ENCODE assay signal across 8 cellular contexts in the genomic region with DNA sequence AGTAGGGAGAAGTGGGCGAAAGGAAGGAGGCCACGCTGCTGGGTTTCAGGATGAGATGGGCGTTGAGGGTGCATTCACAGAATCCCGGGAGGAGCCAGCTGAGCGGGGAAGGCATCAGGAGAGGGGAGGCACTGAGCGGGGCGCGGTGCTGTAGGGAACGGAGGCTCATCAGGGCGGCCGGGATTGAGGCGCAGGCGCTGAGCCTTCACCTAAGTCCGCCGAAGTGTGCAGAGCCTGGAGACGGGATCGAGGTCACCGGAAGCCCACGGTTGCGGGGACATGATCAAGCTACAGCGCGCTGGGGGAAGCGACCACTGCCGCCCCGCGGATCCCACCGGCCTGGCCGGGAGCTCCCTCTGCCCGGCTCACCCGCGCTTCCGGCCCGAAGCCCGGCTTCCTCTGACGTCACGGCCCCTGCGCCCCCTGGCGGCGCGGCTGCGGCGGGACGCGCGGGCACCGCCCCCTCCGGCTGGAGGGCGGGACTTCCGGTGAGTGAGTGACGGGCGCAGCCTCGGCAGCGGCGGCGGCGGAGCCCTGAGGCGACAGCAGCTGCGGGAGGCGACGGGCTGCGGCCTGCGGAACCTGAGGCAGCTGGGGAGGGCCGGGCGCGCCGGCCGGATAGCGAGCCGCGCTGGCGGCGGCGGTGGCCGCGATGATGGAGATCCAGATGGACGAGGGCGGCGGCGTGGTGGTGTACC. TPM values are rescaled to one million over a fixed set of nuclear protein-coding genes. Genes with fewer than 3 reads are reported as not detected.
A peak's percentile ranks its signal among the peaks of the same experiment; 100 is the strongest.
DNase-seq lines count a peak whose midpoint lies in the region; FAIRE-seq and TF ChIP-seq lines count a peak whose summit lies in the region.

A gene with protein sequence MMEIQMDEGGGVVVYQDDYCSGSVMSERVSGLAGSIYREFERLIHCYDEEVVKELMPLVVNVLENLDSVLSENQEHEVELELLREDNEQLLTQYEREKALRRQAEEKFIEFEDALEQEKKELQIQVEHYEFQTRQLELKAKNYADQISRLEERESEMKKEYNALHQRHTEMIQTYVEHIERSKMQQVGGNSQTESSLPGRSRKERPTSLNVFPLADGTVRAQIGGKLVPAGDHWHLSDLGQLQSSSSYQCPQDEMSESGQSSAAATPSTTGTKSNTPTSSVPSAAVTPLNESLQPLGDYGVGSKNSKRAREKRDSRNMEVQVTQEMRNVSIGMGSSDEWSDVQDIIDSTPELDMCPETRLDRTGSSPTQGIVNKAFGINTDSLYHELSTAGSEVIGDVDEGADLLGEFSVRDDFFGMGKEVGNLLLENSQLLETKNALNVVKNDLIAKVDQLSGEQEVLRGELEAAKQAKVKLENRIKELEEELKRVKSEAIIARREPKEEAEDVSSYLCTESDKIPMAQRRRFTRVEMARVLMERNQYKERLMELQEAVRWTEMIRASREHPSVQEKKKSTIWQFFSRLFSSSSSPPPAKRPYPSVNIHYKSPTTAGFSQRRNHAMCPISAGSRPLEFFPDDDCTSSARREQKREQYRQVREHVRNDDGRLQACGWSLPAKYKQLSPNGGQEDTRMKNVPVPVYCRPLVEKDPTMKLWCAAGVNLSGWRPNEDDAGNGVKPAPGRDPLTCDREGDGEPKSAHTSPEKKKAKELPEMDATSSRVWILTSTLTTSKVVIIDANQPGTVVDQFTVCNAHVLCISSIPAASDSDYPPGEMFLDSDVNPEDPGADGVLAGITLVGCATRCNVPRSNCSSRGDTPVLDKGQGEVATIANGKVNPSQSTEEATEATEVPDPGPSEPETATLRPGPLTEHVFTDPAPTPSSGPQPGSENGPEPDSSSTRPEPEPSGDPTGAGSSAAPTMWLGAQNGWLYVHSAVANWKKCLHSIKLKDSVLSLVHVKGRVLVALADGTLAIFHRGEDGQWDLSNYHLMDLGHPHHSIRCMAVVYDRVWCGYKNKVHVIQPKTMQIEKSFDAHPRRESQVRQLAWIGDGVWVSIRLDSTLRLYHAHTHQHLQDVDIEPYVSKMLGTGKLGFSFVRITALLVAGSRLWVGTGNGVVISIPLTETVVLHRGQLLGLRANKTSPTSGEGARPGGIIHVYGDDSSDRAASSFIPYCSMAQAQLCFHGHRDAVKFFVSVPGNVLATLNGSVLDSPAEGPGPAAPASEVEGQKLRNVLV (N-terminal part only) (plus strand): TSS at position 508 of the 698 bp plus-strand sequence. CDS start 145 bp downstream, at position 653.

- H3K9me3 Mint-ChIP-seq in neural progenitor cell: no peaks in the 10 kb centered on the region

- peaks cover 14% of the 10 kb centered on the region for H3K36me3 Mint-ChIP-seq in neural progenitor cell

- peak within 1 kb of the TSS; percentile 98 for H3K4me2 ChIP-seq in neural progenitor cell

- no peak for FAIRE-seq in H54 (lab: Jason Lieb, UNC)

- H3K27ac Mint-ChIP-seq in neural progenitor cell: peak within 1 kb of the TSS; percentile 97

- H3K36me3 ChIP-seq in ES-I3 (ENCODE audit: insufficient read depth, low read length) (peaks cover 7% of the 10 kb centered on the region; the same call in 1 of the 2 replicates), neural progenitor cell (no peaks in the 10 kb centered on the region), stomach smooth muscle (ENCODE audit: control insufficient read depth in 2 of 2, insufficient read depth in 2 of 2, low read length in 2 of 2) (peaks cover 4 to 6% of the 10 kb centered on the region in 2 donors)

- peak within 1 kb of the TSS; percentile 71 for H2AFZ ChIP-seq in neural progenitor cell (replicated peaks)

- H3K9me3 ChIP-seq in ES-I3 (ENCODE audit: control insufficient read depth, insufficient read depth, low read length): no peaks in the 10 kb centered on the region
- no peaks in the 10 kb centered on the region for H3K9me3 ChIP-seq in neural progenitor cell (ENCODE audit: low read depth)
- H3K9me3 ChIP-seq in stomach smooth muscle (ENCODE audit: control insufficient read depth in 2 of 2, low read length in 2 of 2): no peaks in the 10 kb centered on the region

- peak within 1 kb of the TSS; percentile 98 for H3K4me3 Mint-ChIP-seq in neural progenitor cell

- peak; percentile 86 for TF ChIP-seq POLR2A in H54 (IDR thresholded peaks at IDR 0.05; ENCODE audit: low read depth, low read length)
- peak; percentile 99 for TF ChIP-seq POLR2A in Raji (IDR thresholded peaks at IDR 0.05; ENCODE audit: insufficient read depth, low read depth, low read length)

- peak; percentile 92 for DNase-seq in H54 (ENCODE audit: insufficient read length, low spot score)
- peak; percentile 91 for DNase-seq in LoVo (ENCODE audit: low spot score)
- DNase-seq in activated effector memory CD4-positive, alpha-beta T cell treated with anti-CD3 and anti-CD28 coated beads, Interleukin-2, amount 50 U/mL, for 16 hours: peak; percentile 99
- peak; percentile 88 for DNase-seq in fibroblast of villous mesenchyme (ENCODE audit: low read depth)
- peak; percentile 97 for DNase-seq in neural progenitor cell (ENCODE audit: low spot score)

- peaks cover 13% of the 10 kb centered on the region for H3K27me3 Mint-ChIP-seq in neural progenitor cell (ENCODE audit: insufficient read depth, low read depth)

- no peaks in the 10 kb centered on the region for H3K27me3 ChIP-seq in neural progenitor cell
- no peaks in the 10 kb centered on the region for H3K27me3 ChIP-seq in stomach smooth muscle (ENCODE audit: control insufficient read depth in 1 of 2, insufficient read depth in 2 of 2, low read length in 2 of 2)

- H3K27ac ChIP-seq in neural progenitor cell (peak within 1 kb of the TSS; percentile 76), stomach smooth muscle (ENCODE audit: low read length) (peak within 1 kb of the TSS; percentile 77)

- TF ChIP-seq CTCF in fibroblast of villous mesenchyme (IDR thresholded peaks at IDR 0.05; ENCODE audit: insufficient read depth, low read depth, low read length) (peak; percentile 68), neural progenitor cell (IDR thresholded peaks at IDR 0.05) (peak; percentile 90)

- H3K4me1 Mint-ChIP-seq in neural progenitor cell: peaks cover 23% of the 10 kb centered on the region

- H3K4me3 ChIP-seq in fibroblast of villous mesenchyme (ENCODE audit: low read depth, low read length) (peak within 1 kb of the TSS; percentile 96), neural progenitor cell (peak within 1 kb of the TSS; percentile 79), stomach smooth muscle (ENCODE audit: low read length in 2 of 2) (peak within 1 kb of the TSS; percentile 97 to 98)

- peaks cover 39% of the 10 kb centered on the region for H3F3A ChIP-seq in neural progenitor cell (ENCODE audit: low read depth)

- no peaks in the 10 kb centered on the region for H3K4me1 ChIP-seq in ES-I3 (ENCODE audit: insufficient read depth, low read length)
- H3K4me1 ChIP-seq in neural progenitor cell: no peaks in the 10 kb centered on the region
- H3K4me1 ChIP-seq in stomach smooth muscle (ENCODE audit: control insufficient read depth, insufficient read depth, low read length): peaks cover 27% of the 10 kb centered on the region

- H3K9ac ChIP-seq in ES-I3 (ENCODE audit: low read depth, low read length) (peak within 1 kb of the TSS; percentile 73), neural progenitor cell (peak within 1 kb of the TSS; percentile 74), stomach smooth muscle (ENCODE audit: low read length in 2 of 2) (peak within 1 kb of the TSS; percentile 89 to 96)

- peaks cover 46% of the 10 kb centered on the region for H3K79me2 ChIP-seq in neural progenitor cell (ENCODE audit: low read depth)

- H4K20me1 ChIP-seq in neural progenitor cell (ENCODE audit: low read depth): peaks cover 44% of the 10 kb centered on the region

RNA-seq across cellular contexts. Expression of the gene that starts here (rescaled TPM):
- total RNA-seq in fibroblast of villous mesenchyme (37.1 and 61.5 TPM in 2 replicates), neural progenitor cell (ENCODE audit: low replicate concordance) (28.5 and 71.3 TPM in 2 replicates)

Comparison
In these comparisons a context has a peak if more than half of its experiments do, and no peak if none do; other contexts are left out.
1. Peak in every context shown above with its lines: DNase-seq, H3K4me3 ChIP-seq and H3K27ac ChIP-seq.